1 cellular context compared by ENCODE assay signal in genomic region chr19:4182082-4182926, GRCh38.
TF ChIP-seq lines count a peak whose summit lies in the region.

ANKRD24 (plus strand) TSS chr19:4182689; CDS start chr19:4186426, 3,737 bp downstream.
SIRT6 (minus strand) TSS chr19:4182563; CDS start chr19:4182539, 24 bp downstream.

TF ChIP-seq in HepG2, 621 proteins besides CTCF, POLR2A, EP300 and RAD21 (continued from another document and continues in another):
- TF ChIP-seq AFF4 (CRISPR knock-in tag; IDR thresholded peaks at IDR 0.05) = no peak
- TF ChIP-seq GMEB1 (CRISPR knock-in tag; IDR thresholded peaks at IDR 0.05; ENCODE audit: borderline replicate concordance) = peak; percentile 88
- TF ChIP-seq ATF3 (CRISPR knock-in tag; IDR thresholded peaks at IDR 0.05) = 0 out of 2 replicates have a peak, but pooled peaks have one; percentile 42
- TF ChIP-seq ZBTB46 (CRISPR knock-in tag; IDR thresholded peaks at IDR 0.05; ENCODE audit: borderline replicate concordance) = no peak
- TF ChIP-seq MYPOP (CRISPR knock-in tag; IDR thresholded peaks at IDR 0.05) = peak; percentile 54; the same call in 1 of the 2 replicates
- TF ChIP-seq MED8 (CRISPR knock-in tag; IDR thresholded peaks at IDR 0.05; ENCODE audit: insufficient replicate concordance) = no peak
- TF ChIP-seq SNAI1 (CRISPR knock-in tag; IDR thresholded peaks at IDR 0.05; ENCODE audit: borderline replicate concordance) = peak; percentile 42; the same call in 1 of the 2 replicates
- no peak for TF ChIP-seq THYN1 (CRISPR knock-in tag; IDR thresholded peaks at IDR 0.05; ENCODE audit: borderline replicate concordance, low read depth)
- no peak for TF ChIP-seq ZFYVE20 (CRISPR knock-in tag; IDR thresholded peaks at IDR 0.05; ENCODE audit: borderline replicate concordance, low read depth)
- TF ChIP-seq MNT (IDR thresholded peaks at IDR 0.05) = peak; percentile 48; the same call in 1 of the 2 replicates
- TF ChIP-seq RNF219 (CRISPR knock-in tag; IDR thresholded peaks at IDR 0.05) = no peak
- peak; percentile 66; the same call in 1 of the 2 replicates for TF ChIP-seq ZNF546 (CRISPR knock-in tag; conservative IDR thresholded peaks at IDR 0.05)
- TF ChIP-seq ELF4 (CRISPR knock-in tag; IDR thresholded peaks at IDR 0.05; ENCODE audit: borderline replicate concordance) = no peak
- no peak for TF ChIP-seq ZNF782 (CRISPR knock-in tag; IDR thresholded peaks at IDR 0.05; ENCODE audit: borderline replicate concordance)
- no peak for TF ChIP-seq CAMTA2 (CRISPR knock-in tag; IDR thresholded peaks at IDR 0.05; ENCODE audit: borderline replicate concordance)
- TF ChIP-seq ZFP1 (CRISPR knock-in tag; IDR thresholded peaks at IDR 0.05) = 0 out of 2 replicates have a peak, but pooled peaks have one; percentile 40
- no peak for TF ChIP-seq ZNF484 (CRISPR knock-in tag; IDR thresholded peaks at IDR 0.05; ENCODE audit: borderline replicate concordance, low read depth)
- TF ChIP-seq SMAD9 (CRISPR knock-in tag; IDR thresholded peaks at IDR 0.05) = no peak
- TF ChIP-seq KLF12 (CRISPR knock-in tag; IDR thresholded peaks at IDR 0.05; ENCODE audit: borderline replicate concordance) = no peak; the same call in 1 of the 2 replicates
- TF ChIP-seq IKZF1 (IDR thresholded peaks at IDR 0.05) = no peak
- TF ChIP-seq NR2F6 (IDR thresholded peaks at IDR 0.05) = no peak
- TF ChIP-seq NR2F6 (CRISPR knock-in tag; IDR thresholded peaks at IDR 0.05) = peak; percentile 65; the same call in 1 of the 2 replicates
- TF ChIP-seq ZFAT (CRISPR knock-in tag; conservative IDR thresholded peaks at IDR 0.05) = no peak
- peak; percentile 90 for TF ChIP-seq PATZ1 (CRISPR knock-in tag; IDR thresholded peaks at IDR 0.05)
- no peak for TF ChIP-seq ZNF225 (CRISPR knock-in tag; IDR thresholded peaks at IDR 0.05)
- TF ChIP-seq PITX1 (CRISPR knock-in tag; IDR thresholded peaks at IDR 0.05) = peak; percentile 81; the same call in 1 of the 2 replicates
- TF ChIP-seq XBP1 (CRISPR knock-in tag; IDR thresholded peaks at IDR 0.05) = no peak
- TF ChIP-seq TP53 (CRISPR knock-in tag; conservative IDR thresholded peaks at IDR 0.05) = no peak
- TF ChIP-seq PHF20 (CRISPR knock-in tag; IDR thresholded peaks at IDR 0.05) = peak; percentile 98
- peak; percentile 100 for TF ChIP-seq YEATS2 (CRISPR knock-in tag; IDR thresholded peaks at IDR 0.05; ENCODE audit: borderline replicate concordance)
- no peak for TF ChIP-seq MLLT10 (CRISPR knock-in tag; IDR thresholded peaks at IDR 0.05)
- TF ChIP-seq HDAC2 (CRISPR knock-in tag; IDR thresholded peaks at IDR 0.05) = peak; percentile 64; the same call in 1 of the 2 replicates
- no peak for TF ChIP-seq AGO2 (optimal IDR thresholded peaks at IDR 0.05; ENCODE audit: low read depth, low read length)
- TF ChIP-seq CHD4 (IDR thresholded peaks at IDR 0.05; ENCODE audit: borderline replicate concordance, low read length) = peak; percentile 50; the same call in 1 of the 2 replicates
- no peak for TF ChIP-seq GRHL1 (CRISPR knock-in tag; conservative IDR thresholded peaks at IDR 0.05)
- no peak for TF ChIP-seq MBNL3 (CRISPR knock-in tag; conservative IDR thresholded peaks at IDR 0.05)
- peak; percentile 85 for TF ChIP-seq ZBTB2 (CRISPR knock-in tag; IDR thresholded peaks at IDR 0.05; ENCODE audit: low read depth)
- no peak for TF ChIP-seq ZNF253 (CRISPR knock-in tag; IDR thresholded peaks at IDR 0.05; ENCODE audit: borderline replicate concordance)
